Comparison of ENCODE assay signal across 20 cellular contexts in the genomic region with DNA sequence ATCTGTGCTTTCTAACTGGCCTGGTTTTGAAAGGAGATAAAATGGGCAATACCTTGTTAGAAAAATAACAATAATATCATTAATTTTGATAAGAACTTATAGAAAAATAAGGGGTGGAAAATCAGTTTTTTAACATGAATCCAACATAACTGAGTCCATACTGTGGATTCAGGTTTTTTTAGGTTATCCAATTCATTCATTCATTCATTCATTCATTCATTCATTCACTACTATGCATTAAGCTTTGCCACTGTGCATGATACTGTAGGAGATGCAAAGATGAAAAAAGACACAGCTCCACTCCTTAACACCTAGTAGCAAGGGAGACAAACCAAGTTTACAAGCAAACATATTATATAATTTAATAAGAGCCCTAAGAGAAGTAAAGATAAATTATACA.
A peak's percentile ranks its signal among the peaks of the same experiment; 100 is the strongest.
DNase-seq lines count a peak whose midpoint lies in the region; ATAC-seq, FAIRE-seq and TF ChIP-seq lines count a peak whose summit lies in the region.
"Had no signal": no experiment of that assay in that cellular context is flagged by ENCODE, and none has a peak within 500 bp of the region (broad histone marks: within the 10 kb centered on the region; RNA-seq: fewer than 3 reads in every experiment).

No MANE protein-coding gene starts in this region.

- BruUV-seq in GM12878 (replicated peaks; lab: Mats Ljungman, UMichigan) (no TSS peak), Caco-2 (replicated peaks; lab: Mats Ljungman, UMichigan) (no TSS peak)

- ATAC-seq in GM12878 (no peak), heart left ventricle (no peak)
- ATAC-seq: CD8-positive, alpha-beta T cell had no signal

- H3K27ac ChIP-seq in HEK293 (ENCODE audit: extremely low read depth, low read depth, low read length) (no peak overlapping the region), GM12878 (ENCODE audit: control insufficient read depth, insufficient read depth) (no peak overlapping the region; the same call in 1 of the 2 replicates), heart left ventricle (no peak overlapping the region)
- H3K27ac ChIP-seq: BLaER1 treated with 17β-estradiol and CSF1 and Interleukin-3, amounts not matched to agents 10 nM and 100 nM; C4-2B had no signal

- H2AFZ ChIP-seq in GM12878 (ENCODE audit: control insufficient read depth, low read depth, low read length), result peak overlapping the region; percentile 48; the same call in 1 of the 2 replicates

- no peak for TF ChIP-seq CTCF in BE2C (IDR thresholded peaks at IDR 0.05; ENCODE audit: low read depth, low read length)
- TF ChIP-seq CTCF in HEK293 (tag by site-specific recombination; IDR thresholded peaks at IDR 0.05), result no peak
- no peak for TF ChIP-seq CTCF in GM12878 (IDR thresholded peaks at IDR 0.05 in 2 of 3, conservative IDR thresholded peaks at IDR 0.05 in 1 of 3; ENCODE audit: control insufficient read depth in 2 of 3, extremely low read depth in 1 of 3, insufficient read depth in 1 of 3, low read depth in 3 of 3, low read length in 3 of 3)
- TF ChIP-seq CTCF in heart left ventricle (IDR thresholded peaks at IDR 0.05), result no peak
- no peak for TF ChIP-seq CTCF in Caco-2 (IDR thresholded peaks at IDR 0.05; ENCODE audit: insufficient read depth in 1 of 2, low read depth in 1 of 2, low read length in 1 of 2, severe bottlenecking in 1 of 2, unreplicated experiment in 1 of 2)

- H3K9ac ChIP-seq in GM12878 (ENCODE audit: control insufficient read depth, insufficient read depth, low read length) (no peak overlapping the region), endocrine pancreas (ENCODE audit: control insufficient read depth, insufficient read depth, low read length) (no peak overlapping the region)
- H3K9ac ChIP-seq: BLaER1 treated with 17β-estradiol and CSF1 and Interleukin-3, amounts not matched to agents 10 nM and 100 nM had no signal

- no peaks in the 10 kb centered on the region for H4K20me1 ChIP-seq in GM12878 (ENCODE audit: control insufficient read depth, insufficient read depth)
- H4K20me1 ChIP-seq: BLaER1 treated with 17β-estradiol and CSF1 and Interleukin-3, amounts not matched to agents 10 nM and 100 nM had no signal

- H3K4me3 ChIP-seq in BE2C (ENCODE audit: low read depth, low read length) (peak overlapping the region; percentile 41; the same call in 1 of the 2 replicates), HEK293 (ENCODE audit: low read depth, low read length) (no peak overlapping the region), GM12878 (no peak overlapping the region), endocrine pancreas (ENCODE audit: control insufficient read depth, insufficient read depth, low read length) (peak overlapping the region; percentile 70), heart left ventricle (no peak overlapping the region), Caco-2 (ENCODE audit: low read depth, low read length) (no peak overlapping the region)
- H3K4me3 ChIP-seq: BLaER1 treated with 17β-estradiol and CSF1 and Interleukin-3, amounts not matched to agents 10 nM and 100 nM had no signal

- DNase-seq in BE2C (no peak), GM12878 (ENCODE audit: low read depth, low spot score) (no peak), heart left ventricle (no peak), NCI-H1105 treated with DMSO at 0.1 percent for 48 hours (lab: John Stamatoyannopoulos, UW) (no peak), Caco-2 (no peak), NCI-H748 (lab: John Stamatoyannopoulos, UW; ENCODE audit: unreplicated experiment) (no peak)
- DNase-seq: 8988T; ACHN; CD4-positive, alpha-beta T cell; CD8-positive, alpha-beta T cell; DND-41; EL; GDM1 had no signal

- H3K4me2 ChIP-seq in GM12878 (ENCODE audit: control insufficient read depth, insufficient read depth), result no peak overlapping the region
- H3K4me2 ChIP-seq: BLaER1 treated with 17β-estradiol and CSF1 and Interleukin-3, amounts not matched to agents 10 nM and 100 nM had no signal

- no peak for TF ChIP-seq RAD21 in GM12878 (IDR thresholded peaks at IDR 0.05; ENCODE audit: insufficient read depth, low read depth, low read length)

- no peaks in the 10 kb centered on the region for H3K4me1 Mint-ChIP-seq in Caco-2 (ENCODE audit: low read depth, unreplicated experiment)

- SMC1A ChIA-PET in GM12878 (lab: Charles Lee; ENCODE audit: uncharacterized antibody, unreplicated experiment), result interaction anchor here (1.2 kb wide), 1 partner anchor 435 kb away, joined by 3 read pairs; no protein-coding TSS in a partner anchor

- RAD21 ChIA-PET in GM12878 (lab: Charles Lee; ENCODE audit: unreplicated experiment), result interaction anchor here (1.4 kb wide), 1 partner anchor 9 kb away, joined by 6 read pairs; no protein-coding TSS in a partner anchor

- H3K4me1 ChIP-seq in BE2C (peaks cover 15% of the 10 kb centered on the region), HEK293 (ENCODE audit: control insufficient read depth, insufficient read depth, low read length) (no peaks in the 10 kb centered on the region), GM12878 (ENCODE audit: control insufficient read depth, insufficient read depth, low read length) (peaks cover 13% of the 10 kb centered on the region), endocrine pancreas (ENCODE audit: control insufficient read depth, insufficient read depth, low read length) (no peaks in the 10 kb centered on the region), heart left ventricle (peaks cover 0 to 19% (median 0%) of the 10 kb centered on the region in 12 donors), Caco-2 (no peaks in the 10 kb centered on the region)

- no peak overlapping the region for H3K4me3 Mint-ChIP-seq in Caco-2 (ENCODE audit: unreplicated experiment)
- H3K4me3 Mint-ChIP-seq: CD4-positive, alpha-beta T cell; CD8-positive, alpha-beta T cell had no signal

- no peak for FAIRE-seq in GM12878 (lab: Jason Lieb, UNC)
- FAIRE-seq: A204.1, GM12891, GM19239 had no signal

- no peaks in the 10 kb centered on the region for H3K27me3 Mint-ChIP-seq in Caco-2 (ENCODE audit: insufficient read depth, unreplicated experiment)
- H3K27me3 Mint-ChIP-seq: CD4-positive, alpha-beta T cell had no signal

- POLR2A ChIA-PET in HEK293 (lab: Yijun Ruan, JAX) (no interaction called here), GM12878 (lab: Charles Lee) (no interaction called here), Caco-2 (lab: Charles Lee) (no interaction called here)

- intact Hi-C loops in GM12878 (cut with micrococcal nuclease; ENCODE audit: unreplicated experiment) (no loop called here), heart left ventricle (cut with DNase I) (loop anchor here in 5 of 10 donors (5.0 to 10.0 kb wide), 4 partner anchors 92 to 392 kb away; a partner anchor contains a TSS), Caco-2 (cut with micrococcal nuclease; ENCODE audit: unreplicated experiment) (no loop called here)

- CTCF ChIA-PET in HEK293 (lab: Yijun Ruan, JAX) (no interaction called here), GM12878 (lab: Yijun Ruan, JAX) (interaction anchor here (1.1 kb wide), 2 partner anchors 10 to 596 kb away, joined by 3 read pairs; no protein-coding TSS in a partner anchor), Caco-2 (lab: Charles Lee) (no interaction called here)

- in situ Hi-C loops in GM12878 (cut with MboI), result no loop called here

- H3K36me3 ChIP-seq in BE2C (no peaks in the 10 kb centered on the region), HEK293 (ENCODE audit: control insufficient read depth in 2 of 2, insufficient read depth in 1 of 2, low read length in 2 of 2) (no peaks in the 10 kb centered on the region), GM12878 (ENCODE audit: control insufficient read depth in 2 of 2, insufficient read depth in 2 of 2, low read length in 1 of 2) (no peaks in the 10 kb centered on the region), endocrine pancreas (ENCODE audit: control insufficient read depth, insufficient read depth, low read length) (no peaks in the 10 kb centered on the region), heart left ventricle (no peaks in the 10 kb centered on the region), Caco-2 (ENCODE audit: control insufficient read depth, insufficient read depth, low read length) (no peaks in the 10 kb centered on the region)
- H3K36me3 ChIP-seq: BLaER1 treated with 17β-estradiol and CSF1 and Interleukin-3, amounts not matched to agents 10 nM and 100 nM had no signal

- TF ChIP-seq EP300 in GM12878 (IDR thresholded peaks at IDR 0.05; ENCODE audit: borderline replicate concordance in 1 of 2, control insufficient read depth in 1 of 2, low read depth in 2 of 2, low read length in 2 of 2), result no peak

- H3K79me2 ChIP-seq in GM12878 (ENCODE audit: control insufficient read depth, insufficient read depth, low read length), result no peaks in the 10 kb centered on the region

- H3K9me3 Mint-ChIP-seq in Caco-2 (ENCODE audit: unreplicated experiment), result no peaks in the 10 kb centered on the region
- H3K9me3 Mint-ChIP-seq: CD4-positive, alpha-beta T cell; CD8-positive, alpha-beta T cell had no signal

- H3K27me3 ChIP-seq in BE2C, result no peaks in the 10 kb centered on the region
- H3K27me3 ChIP-seq in GM12878 (replicated peaks in 1 of 2; ENCODE audit: control insufficient read depth in 2 of 2, insufficient read depth in 2 of 2, low read length in 1 of 2), result no peaks in the 10 kb centered on the region
- no peaks in the 10 kb centered on the region for H3K27me3 ChIP-seq in endocrine pancreas (ENCODE audit: control insufficient read depth, insufficient read depth, low read length)
- no peaks in the 10 kb centered on the region for H3K27me3 ChIP-seq in heart left ventricle
- no peaks in the 10 kb centered on the region for H3K27me3 ChIP-seq in Caco-2 (replicated peaks; ENCODE audit: control insufficient read depth, insufficient read depth, low read length)
- H3K27me3 ChIP-seq: BLaER1 treated with 17β-estradiol and CSF1 and Interleukin-3, amounts not matched to agents 10 nM and 100 nM had no signal

- H3K36me3 Mint-ChIP-seq in Caco-2 (ENCODE audit: insufficient read depth, unreplicated experiment), result no peaks in the 10 kb centered on the region
- H3K36me3 Mint-ChIP-seq: CD8-positive, alpha-beta T cell had no signal

- H3K27ac Mint-ChIP-seq in Caco-2 (ENCODE audit: unreplicated experiment), result no peak overlapping the region
- H3K27ac Mint-ChIP-seq: CD4-positive, alpha-beta T cell; CD8-positive, alpha-beta T cell had no signal

- H3K9me3 ChIP-seq in BE2C (no peaks in the 10 kb centered on the region), HEK293 (ENCODE audit: control insufficient read depth, insufficient read depth, low read depth, low read length) (no peaks in the 10 kb centered on the region), GM12878 (replicated peaks; ENCODE audit: control insufficient read depth, insufficient read depth, low read length) (no peaks in the 10 kb centered on the region), endocrine pancreas (ENCODE audit: control insufficient read depth, low read length) (no peaks in the 10 kb centered on the region), heart left ventricle (no peaks in the 10 kb centered on the region), Caco-2 (no peaks in the 10 kb centered on the region)

- TF ChIP-seq POLR2A in GM12878 (IDR thresholded peaks at IDR 0.05; ENCODE audit: low read depth, low read length), result no peak
- no peak for TF ChIP-seq POLR2A in heart left ventricle (IDR thresholded peaks at IDR 0.05)

TF ChIP-seq in HEK293, 187 proteins besides CTCF, POLR2A, EP300 and RAD21 (continues in another document):
- TF ChIP-seq BCL11B (tag by site-specific recombination; IDR thresholded peaks at IDR 0.05; ENCODE audit: low read depth), result no peak

Comparison
In these comparisons a context has a peak if more than half of its experiments do, and no peak if none do; other contexts are left out.
1. H3K4me3 ChIP-seq: peak in BE2C (single experiment) and endocrine pancreas (single experiment); none in HEK293 (single experiment), GM12878 (single experiment), heart left ventricle (0 of 12) and Caco-2 (single experiment).